In genomic region chr7:12211054-12212050, GRCh38 we compare ENCODE assay signal across 1 cellular context.
TF ChIP-seq lines count a peak whose summit lies in the region.

Gene TMEM106B (plus strand): TSS chr7:12211294. CDS start chr7:12214811, 3,517 bp downstream.

TF ChIP-seq in HepG2, 621 proteins besides CTCF, POLR2A, EP300 and RAD21 (continued from another document and continues in another):
- TF ChIP-seq HMGXB3 (CRISPR knock-in tag; IDR thresholded peaks at IDR 0.05; ENCODE audit: borderline replicate concordance) (peak; percentile 43; the same call in 1 of the 2 replicates), ZNF83 (CRISPR knock-in tag; IDR thresholded peaks at IDR 0.05; ENCODE audit: borderline replicate concordance) (peak; percentile 98), PTBP1 (IDR thresholded peaks at IDR 0.05; ENCODE audit: low read depth, low read length, poor library complexity, severe bottlenecking) (no peak), ATF7 (IDR thresholded peaks at IDR 0.05) (no peak), ATF7 (CRISPR knock-in tag; IDR thresholded peaks at IDR 0.05) (peak; percentile 84), MAZ (IDR thresholded peaks at IDR 0.05; ENCODE audit: borderline replicate concordance, low read depth, low read length) (peak; percentile 47; the same call in 1 of the 2 replicates), MAZ (CRISPR knock-in tag; IDR thresholded peaks at IDR 0.05; ENCODE audit: low read depth) (peak; percentile 90), KDM6A (CRISPR knock-in tag; IDR thresholded peaks at IDR 0.05; ENCODE audit: low read depth) (no peak), JUN (CRISPR knock-in tag; IDR thresholded peaks at IDR 0.05) (peak; percentile 58), XRCC5 (optimal IDR thresholded peaks at IDR 0.05; ENCODE audit: low read length) (peak; percentile 67), ZNF572 (CRISPR knock-in tag; IDR thresholded peaks at IDR 0.05) (no peak; the same call in 1 of the 2 replicates), BRF2 (CRISPR knock-in tag; IDR thresholded peaks at IDR 0.05) (peak; percentile 99), ZNF296 (CRISPR knock-in tag; conservative IDR thresholded peaks at IDR 0.05) (0 out of 2 replicates have a peak, but pooled peaks have one; percentile 88), KLF13 (CRISPR knock-in tag; IDR thresholded peaks at IDR 0.05) (peak; percentile 83; the same call in 1 of the 2 replicates), ZNF280D (CRISPR knock-in tag; IDR thresholded peaks at IDR 0.05) (peak; percentile 70; the same call in 1 of the 2 replicates), MNT (IDR thresholded peaks at IDR 0.05) (peak; percentile 45; the same call in 1 of the 2 replicates), POLR2AphosphoS5 (IDR thresholded peaks at IDR 0.05; ENCODE audit: low read depth, low read length) (peak; percentile 92), ZNF441 (CRISPR knock-in tag; IDR thresholded peaks at IDR 0.05; ENCODE audit: borderline replicate concordance) (peak; percentile 84), ZC3H4 (CRISPR knock-in tag; IDR thresholded peaks at IDR 0.05; ENCODE audit: borderline replicate concordance) (peak; percentile 74; the same call in 1 of the 2 replicates), MAFK (conservative IDR thresholded peaks at IDR 0.05 in 1 of 2, IDR thresholded peaks at IDR 0.05 in 1 of 2; ENCODE audit: low read length in 2 of 2) (no peak), ZNF605 (CRISPR knock-in tag; IDR thresholded peaks at IDR 0.05) (peak; percentile 99), ZNF687 (CRISPR knock-in tag; IDR thresholded peaks at IDR 0.05) (peak; percentile 100), NR1H2 (CRISPR knock-in tag; IDR thresholded peaks at IDR 0.05; ENCODE audit: borderline replicate concordance, low read depth) (no peak; the same call in 1 of the 2 replicates), ZNF44 (CRISPR knock-in tag; IDR thresholded peaks at IDR 0.05) (peak; percentile 93; the same call in 1 of the 2 replicates), PITX1 (CRISPR knock-in tag; IDR thresholded peaks at IDR 0.05) (peak; percentile 50), SNRNP70 (IDR thresholded peaks at IDR 0.05; ENCODE audit: low read depth, low read length) (no peak), ZNF362 (CRISPR knock-in tag; IDR thresholded peaks at IDR 0.05; ENCODE audit: borderline replicate concordance) (no peak; the same call in 1 of the 2 replicates), ZBTB26 (CRISPR knock-in tag; IDR thresholded peaks at IDR 0.05; ENCODE audit: borderline replicate concordance) (peak; percentile 81; the same call in 1 of the 2 replicates), KAT7 (CRISPR knock-in tag; IDR thresholded peaks at IDR 0.05; ENCODE audit: borderline replicate concordance) (peak; percentile 96), TFAP4 (IDR thresholded peaks at IDR 0.05; ENCODE audit: borderline replicate concordance, low read depth) (peak; percentile 33; the same call in 1 of the 2 replicates), SNAPC5 (CRISPR knock-in tag; IDR thresholded peaks at IDR 0.05; ENCODE audit: borderline replicate concordance) (peak; percentile 94; the same call in 1 of the 2 replicates), FOXA3 (CRISPR knock-in tag; IDR thresholded peaks at IDR 0.05) (peak; percentile 66), EHMT2 (IDR thresholded peaks at IDR 0.05; ENCODE audit: borderline replicate concordance, low read depth, low read length) (no peak), SIX1 (CRISPR knock-in tag; IDR thresholded peaks at IDR 0.05; ENCODE audit: borderline replicate concordance) (0 out of 2 replicates have a peak, but pooled peaks have one; percentile 13), ZNF577 (CRISPR knock-in tag; IDR thresholded peaks at IDR 0.05; ENCODE audit: borderline replicate concordance, low read depth) (peak; percentile 93), TBX2 (CRISPR knock-in tag; IDR thresholded peaks at IDR 0.05; ENCODE audit: borderline replicate concordance) (peak; percentile 94), ZNF10 (CRISPR knock-in tag; IDR thresholded peaks at IDR 0.05; ENCODE audit: borderline replicate concordance, low read depth) (no peak; the same call in 1 of the 2 replicates), NR2F1 (CRISPR knock-in tag; IDR thresholded peaks at IDR 0.05) (0 out of 4 replicates have a peak, but pooled peaks have one; percentile 18 to 25), TCF7L2 (IDR thresholded peaks at IDR 0.05; ENCODE audit: low read depth, low read length) (no peak), TFE3 (CRISPR knock-in tag; IDR thresholded peaks at IDR 0.05) (peak; percentile 62)
